In the genomic region with DNA sequence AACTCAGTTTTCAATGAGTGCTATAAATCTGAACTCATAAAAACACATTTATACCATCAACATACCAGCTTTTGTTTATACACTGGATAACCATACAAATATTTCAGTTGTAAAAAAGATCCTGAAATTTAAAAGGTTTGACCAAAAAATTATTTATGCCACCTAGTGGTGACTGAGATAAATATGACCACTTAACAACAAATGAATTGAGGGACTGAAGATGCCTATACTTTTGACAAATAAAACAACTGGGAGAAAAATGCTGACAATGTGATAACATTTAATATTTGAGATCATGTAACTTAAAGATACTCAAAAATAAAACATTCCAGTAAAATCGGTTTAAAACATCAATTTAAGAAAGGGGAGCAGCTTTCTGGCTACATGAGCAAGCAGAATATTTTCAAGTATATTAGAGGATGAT, we compare ENCODE assay signal across 8 cellular contexts. TPM values are rescaled to one million over a fixed set of nuclear protein-coding genes. Genes with fewer than 3 reads are reported as not detected.
DNase-seq lines count a peak whose midpoint lies in the region; ATAC-seq and TF ChIP-seq lines count a peak whose summit lies in the region.

No MANE protein-coding gene starts in this region.

- H3K4me2 ChIP-seq in DOHH2 (ENCODE audit: low read length): no peak overlapping the region

- H3K4me1 ChIP-seq in DOHH2 (ENCODE audit: control insufficient read depth, low read length) (no peaks in the 10 kb centered on the region), left lung (no peaks in the 10 kb centered on the region)

- H3K27ac ChIP-seq in DOHH2 (ENCODE audit: low read depth, low read length) (no peak overlapping the region), left lung (no peak overlapping the region)

- no peak overlapping the region for H3K27ac Mint-ChIP-seq in activated CD4-positive, alpha-beta memory T cell treated with anti-CD3 and anti-CD28 coated beads for 36 hours

- H4K20me1 ChIP-seq in DOHH2 (ENCODE audit: control insufficient read depth, insufficient read depth, low read depth, low read length): no peaks in the 10 kb centered on the region

- POLR2A ChIA-PET in activated CD4-positive, alpha-beta memory T cell treated with anti-CD3 and anti-CD28 coated beads for 36 hours (lab: Charles Lee): no interaction called here

- no peaks in the 10 kb centered on the region for H3K9me2 ChIP-seq in DOHH2 (replicated peaks; ENCODE audit: control insufficient read depth, low read length)

- H3F3A ChIP-seq in DOHH2 (ENCODE audit: control insufficient read depth, insufficient read depth): peaks cover 27% of the 10 kb centered on the region

- no peak overlapping the region for H3K4me3 Mint-ChIP-seq in activated CD4-positive, alpha-beta memory T cell treated with anti-CD3 and anti-CD28 coated beads for 36 hours

- DNase-seq in LHCN-M2 (ENCODE audit: low read depth) (peak; percentile 35), astrocyte of the hippocampus (ENCODE audit: low read depth, low spot score) (peak; percentile 37), left lung (no peak), NCI-H2081 treated with DMSO at 0.1 percent for 48 hours (lab: John Stamatoyannopoulos, UW) (no peak)
- no peak for DNase-seq in activated CD4-positive, alpha-beta T cell treated with anti-CD3 and anti-CD28 coated beads for 1 hour
- no peak for DNase-seq in stimulated activated CD4-positive, alpha-beta T cell treated with anti-CD3 and anti-CD28 coated beads, Interleukin-2, amount 100 ng/mL, for 48 hours
- no peak for DNase-seq in activated CD4-positive, alpha-beta memory T cell treated with anti-CD3 and anti-CD28 coated beads for 36 hours

- H3K79me2 ChIP-seq in DOHH2 (ENCODE audit: control insufficient read depth, low read length): no peaks in the 10 kb centered on the region

- CTCF ChIA-PET in activated CD4-positive, alpha-beta memory T cell treated with anti-CD3 and anti-CD28 coated beads for 36 hours (lab: Charles Lee): interaction anchor here (0.6 to 1.6 kb wide), 20 partner anchors 11 to 422 kb away, joined by 3 to 16 read pairs (median 4); partner anchors contain the start of genes CD200 and SLC9C1

- H3K36me3 ChIP-seq in DOHH2 (ENCODE audit: control insufficient read depth, low read length) (peaks cover 85% of the 10 kb centered on the region), left lung (peaks cover 0 to 89% of the 10 kb centered on the region in 2 donors)

- peaks cover 7% of the 10 kb centered on the region for H3K4me1 Mint-ChIP-seq in activated CD4-positive, alpha-beta memory T cell treated with anti-CD3 and anti-CD28 coated beads for 36 hours (ENCODE audit: low read depth)

- intact Hi-C loops in left lung (cut with DNase I): no loop called here
- intact Hi-C loops in activated CD4-positive, alpha-beta memory T cell treated with anti-CD3 and anti-CD28 coated beads for 36 hours (cut with micrococcal nuclease): loop anchor here (1.0 to 5.0 kb wide), 4 partner anchors 204 to 419 kb away; no protein-coding TSS in a partner anchor

- no peaks in the 10 kb centered on the region for H3K9me3 ChIP-seq in DOHH2 (ENCODE audit: control insufficient read depth, insufficient read depth, low read length)
- no peaks in the 10 kb centered on the region for H3K9me3 ChIP-seq in left lung

- no peak overlapping the region for H3K4me3 ChIP-seq in DOHH2 (ENCODE audit: low read length)
- H3K4me3 ChIP-seq in left lung: no peak overlapping the region

- TF ChIP-seq CTCF in DOHH2 (IDR thresholded peaks at IDR 0.05; ENCODE audit: low read depth, low read length, poor library complexity, severe bottlenecking) (peak; percentile 69), left lung (IDR thresholded peaks at IDR 0.05) (peak; percentile 47 to 50)

- peak; percentile 37 for ATAC-seq in left lung

- peaks cover 18% of the 10 kb centered on the region for H3K36me3 Mint-ChIP-seq in activated CD4-positive, alpha-beta memory T cell treated with anti-CD3 and anti-CD28 coated beads for 36 hours

- H3K27me3 ChIP-seq in DOHH2 (ENCODE audit: control insufficient read depth, low read length) (no peaks in the 10 kb centered on the region), left lung (no peaks in the 10 kb centered on the region)

- no peaks in the 10 kb centered on the region for H3K27me3 Mint-ChIP-seq in activated CD4-positive, alpha-beta memory T cell treated with anti-CD3 and anti-CD28 coated beads for 36 hours

- H3K9me3 Mint-ChIP-seq in activated CD4-positive, alpha-beta memory T cell treated with anti-CD3 and anti-CD28 coated beads for 36 hours: no peaks in the 10 kb centered on the region

RNA-seq across cellular contexts. Expression of gene ATG3, which starts 30.4 kb away (rescaled TPM):
- total RNA-seq in LHCN-M2 (2014; rRNA removed) (78.7 and 84.4 TPM in 2 replicates), left lung (10 to 100 TPM; 49.7 to 73.1 TPM)
- 48.2 TPM for polyA plus RNA-seq in LHCN-M2 (2012)
- total RNA-seq in activated CD4-positive, alpha-beta memory T cell treated with anti-CD3 and anti-CD28 coated beads for 36 hours: 10 to 100 TPM; 58.1 to 59.5 TPM

RNA-seq across cellular contexts. Expression of gene SLC35A5, which starts 30.5 kb away (rescaled TPM):
- total RNA-seq in LHCN-M2 (2014; rRNA removed) (34.8 and 49.1 TPM in 2 replicates), left lung (10 to 100 TPM; 42.6 to 48.7 TPM)
- polyA plus RNA-seq in LHCN-M2 (2012): 16.3 TPM
- total RNA-seq in activated CD4-positive, alpha-beta memory T cell treated with anti-CD3 and anti-CD28 coated beads for 36 hours: 10 to 100 TPM; 15.5 to 17.8 TPM

RNA-seq across cellular contexts. Expression of gene BTLA, which starts 32.1 kb away (rescaled TPM):
- total RNA-seq in LHCN-M2 (2014; rRNA removed) (0.17 TPM in 1 of 2 replicates, not detected in the other), left lung (1 to 10 TPM in 1 of 2 donors, under 1 TPM in 1; 0.15 to 1.6 TPM)
- 0.02 TPM for polyA plus RNA-seq in LHCN-M2 (2012)
- 10 to 100 TPM; 17.3 to 18.7 TPM for total RNA-seq in activated CD4-positive, alpha-beta memory T cell treated with anti-CD3 and anti-CD28 coated beads for 36 hours

Comparison
In these comparisons a context has a peak if more than half of its experiments do, and no peak if none do; other contexts are left out.
1. DNase-seq: peak in LHCN-M2 (single experiment) and astrocyte of the hippocampus (single experiment); none in left lung (0 of 2), activated CD4-positive, alpha-beta T cell treated with anti-CD3 and anti-CD28 coated beads for 1 hour (single experiment), NCI-H2081 treated with DMSO at 0.1 percent for 48 hours (single experiment), stimulated activated CD4-positive, alpha-beta T cell treated with anti-CD3 and anti-CD28 coated beads, Interleukin-2, amount 100 ng/mL, for 48 hours (0 of 2) and activated CD4-positive, alpha-beta memory T cell treated with anti-CD3 and anti-CD28 coated beads for 36 hours (single experiment).
2. RNA of gene BTLA, which starts 32.1 kb away (total RNA-seq): 17.3 to 18.7 TPM in activated CD4-positive, alpha-beta memory T cell treated with anti-CD3 and anti-CD28 coated beads for 36 hours; 0.15 to 1.6 TPM in left lung and 0.17 TPM in LHCN-M2; every median in the first group is over 4 times any median in the second.